12 cellular contexts compared by ENCODE assay signal in genomic region chr11:96114178-96115070, GRCh38.
DNase-seq lines count a peak whose midpoint lies in the region; ATAC-seq and TF ChIP-seq lines count a peak whose summit lies in the region.
"Had no signal": no experiment of that assay in that cellular context is flagged by ENCODE, and none has a peak within 500 bp of the region (broad histone marks: within the 10 kb centered on the region; RNA-seq: fewer than 3 reads in every experiment).

No MANE protein-coding gene starts in this region.

- no peak overlapping the region for H3K4me3 Mint-ChIP-seq in immature natural killer cell

- H3K4me2 ChIP-seq in hepatocyte, result no peak overlapping the region

- no peak for TF ChIP-seq EP300 in transverse colon (IDR thresholded peaks at IDR 0.05; ENCODE audit: low read depth)

- no peak for TF ChIP-seq POLR2A in heart left ventricle (IDR thresholded peaks at IDR 0.05)
- TF ChIP-seq POLR2A in transverse colon (IDR thresholded peaks at IDR 0.05), result no peak

- TF ChIP-seq CTCF in heart left ventricle (IDR thresholded peaks at IDR 0.05), result no peak
- TF ChIP-seq CTCF in hepatocyte (IDR thresholded peaks at IDR 0.05; ENCODE audit: poor library complexity), result no peak
- no peak for TF ChIP-seq CTCF in transverse colon (IDR thresholded peaks at IDR 0.05)

- intact Hi-C loops in heart left ventricle (cut with DNase I), result no loop called here
- intact Hi-C loops in left ventricle myocardium superior (cut with micrococcal nuclease), result no loop called here
- intact Hi-C loops in transverse colon (cut with DNase I; ENCODE audit: low total_unique reads), result no loop called here

- no peaks in the 10 kb centered on the region for H4K20me1 ChIP-seq in hepatocyte (ENCODE audit: insufficient read depth, poor library complexity, severe bottlenecking)

- H3K4me1 ChIP-seq in heart left ventricle (peaks cover 0 to 29% (median 13%) of the 10 kb centered on the region in 12 donors), hepatocyte (ENCODE audit: insufficient read depth) (peaks cover 9% of the 10 kb centered on the region), transverse colon (peaks cover 0 to 37% (median 11%) of the 10 kb centered on the region in 4 donors)

- no peaks in the 10 kb centered on the region for H3K36me3 ChIP-seq in heart left ventricle
- H3K36me3 ChIP-seq in hepatocyte (replicated peaks; ENCODE audit: insufficient read depth, low read depth), result no peaks in the 10 kb centered on the region
- H3K36me3 ChIP-seq in transverse colon, result no peaks in the 10 kb centered on the region
- H3K36me3 ChIP-seq: neutrophil had no signal

- H3K27ac Mint-ChIP-seq in immature natural killer cell, result peak overlapping the region in 3 of 6 donors; percentile 22 to 61 (median 53)

- peaks cover 0 to 4% (median 3%) of the 10 kb centered on the region in 3 donors for H3K36me3 Mint-ChIP-seq in immature natural killer cell

- WGBS in heart left ventricle, 4 donors, result 89 to 94% (median 92%) methylated on average over 5 of the region's 5 CpGs
- 86% methylated on average over 5 of the region's 5 CpGs for WGBS in hepatocyte (ENCODE audit: low lambda C conversion rate, missing lambda C conversion rate)
- WGBS in transverse colon (ENCODE audit: low coverage in 1 of 2), 2 donors, result 55 to 69% methylated on average over 5 of the region's 5 CpGs

- H3K9me2 ChIP-seq in hepatocyte (replicated peaks; ENCODE audit: insufficient read depth), result no peaks in the 10 kb centered on the region

- DNase-seq in heart left ventricle (no peak), left ventricle myocardium superior (no peak), NCI-H2171 treated with DMSO at 0.1 percent for 48 hours (lab: John Stamatoyannopoulos, UW) (peak; percentile 93), hepatocyte (ENCODE audit: low spot score) (no peak), transverse colon (no peak), immature natural killer cell (no peak), foreskin melanocyte (no peak)
- DNase-seq: activated T-cell treated with anti-CD3 and anti-CD28 coated beads for 4 hours, dermis blood vessel endothelial cell, NCI-H510A treated with DMSO at 0.1 percent for 48 hours had no signal

- H3K27me3 Mint-ChIP-seq in immature natural killer cell (ENCODE audit: low read depth in 3 of 3), result peaks cover 0 to 2% (median 0%) of the 10 kb centered on the region in 3 donors

- H3K4me1 Mint-ChIP-seq in immature natural killer cell, result peaks cover 28 to 29% of the 10 kb centered on the region in 2 donors

- H3K27ac ChIP-seq in heart left ventricle (peak overlapping the region in 7 of 12 donors; percentile 24 to 76 (median 69)), hepatocyte (peak overlapping the region; percentile 57), transverse colon (peak overlapping the region; percentile 51 to 67 (median 62))
- H3K27ac ChIP-seq: neutrophil had no signal

- H3K79me2 ChIP-seq in hepatocyte, result peaks cover 15% of the 10 kb centered on the region

- no peaks in the 10 kb centered on the region for H3K9me3 ChIP-seq in heart left ventricle
- H3K9me3 ChIP-seq in hepatocyte (ENCODE audit: low read depth), result no peaks in the 10 kb centered on the region
- no peaks in the 10 kb centered on the region for H3K9me3 ChIP-seq in transverse colon
- H3K9me3 ChIP-seq: neutrophil had no signal

- H3K9me3 Mint-ChIP-seq in immature natural killer cell, result no peaks in the 10 kb centered on the region

- in situ Hi-C loops in transverse colon (cut with MboI; ENCODE audit: low pct_ligation_motif_present in 1 of 4, low pct_unique_long_range_greater_than_20kb in 1 of 4, low sequenced_read_pairs in 3 of 4), result no loop called here

- H3K4me3 ChIP-seq in heart left ventricle, result no peak overlapping the region
- no peak overlapping the region for H3K4me3 ChIP-seq in hepatocyte
- no peak overlapping the region for H3K4me3 ChIP-seq in transverse colon

- no peak overlapping the region for H2AFZ ChIP-seq in hepatocyte

- H3K27me3 ChIP-seq in heart left ventricle, result no peaks in the 10 kb centered on the region
- no peaks in the 10 kb centered on the region for H3K27me3 ChIP-seq in hepatocyte
- H3K27me3 ChIP-seq in transverse colon, result no peaks in the 10 kb centered on the region
- H3K27me3 ChIP-seq: neutrophil had no signal

- ATAC-seq in heart left ventricle, result no peak
- no peak for ATAC-seq in left ventricle myocardium superior
- no peak for ATAC-seq in HG02840 (IDR thresholded peaks at IDR 0.05; ENCODE audit: low FRiP score, unreplicated experiment)
